Comparison of ENCODE assay signal across 1 cellular context in the genomic region with DNA sequence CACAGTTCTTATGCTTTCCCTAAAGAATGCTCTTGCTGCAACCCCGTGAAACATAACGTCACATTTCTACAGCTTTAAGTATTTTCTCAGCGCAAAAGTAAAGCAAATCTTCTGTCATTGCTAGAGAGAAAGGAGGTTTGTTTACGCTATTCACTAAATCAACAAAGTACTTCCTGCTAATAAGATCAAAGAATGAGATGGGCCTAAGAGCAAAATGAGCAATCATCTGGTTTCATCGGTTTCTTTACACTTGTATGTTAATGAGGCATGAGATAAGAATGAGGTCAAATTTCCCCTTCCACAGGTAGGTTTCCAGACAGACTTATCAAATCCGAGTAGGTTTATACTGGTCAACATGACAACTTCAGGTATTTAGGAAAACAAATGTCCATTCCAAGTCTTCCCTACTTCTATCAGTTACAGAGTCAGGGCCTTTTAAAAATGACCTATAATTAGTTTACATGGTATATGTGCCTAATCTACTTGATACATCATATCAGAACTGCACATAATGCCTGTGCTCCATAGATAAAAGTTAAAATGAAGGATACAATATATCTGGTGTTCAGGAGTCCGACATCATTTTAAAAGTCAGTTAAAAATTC.
TF ChIP-seq lines count a peak whose summit lies in the region.

No MANE protein-coding gene starts in this region.

TF ChIP-seq in H1, 55 proteins besides CTCF, POLR2A, EP300 and RAD21:
- TF ChIP-seq SIX5 (IDR thresholded peaks at IDR 0.05; ENCODE audit: low read depth, low read length): no peak
